In the genomic region with DNA sequence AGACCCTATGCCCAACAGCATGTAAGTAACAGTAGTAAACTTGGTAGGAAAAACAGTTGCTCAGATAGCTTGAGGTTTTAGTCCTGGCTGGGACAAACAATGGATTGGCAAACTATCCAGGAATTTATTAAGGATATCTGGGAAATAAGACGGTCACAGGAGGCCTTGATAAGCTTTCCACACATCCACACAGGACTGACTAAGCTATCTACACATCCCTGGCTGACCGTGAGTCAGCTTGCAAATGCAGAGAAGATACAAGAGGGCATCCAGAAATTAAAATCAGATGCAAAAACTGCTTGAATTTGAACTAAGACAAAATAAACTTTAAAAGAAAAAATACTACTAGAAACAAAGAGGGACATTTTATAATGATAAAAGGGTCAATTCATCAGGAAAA, we compare ENCODE assay signal across 1 cellular context.
TF ChIP-seq lines count a peak whose summit lies in the region.

No MANE protein-coding gene starts in this region.

TF ChIP-seq in K562, 482 proteins besides CTCF, POLR2A, EP300 and RAD21 (continued from another document and continues in another):
- TF ChIP-seq, protein P1, sequence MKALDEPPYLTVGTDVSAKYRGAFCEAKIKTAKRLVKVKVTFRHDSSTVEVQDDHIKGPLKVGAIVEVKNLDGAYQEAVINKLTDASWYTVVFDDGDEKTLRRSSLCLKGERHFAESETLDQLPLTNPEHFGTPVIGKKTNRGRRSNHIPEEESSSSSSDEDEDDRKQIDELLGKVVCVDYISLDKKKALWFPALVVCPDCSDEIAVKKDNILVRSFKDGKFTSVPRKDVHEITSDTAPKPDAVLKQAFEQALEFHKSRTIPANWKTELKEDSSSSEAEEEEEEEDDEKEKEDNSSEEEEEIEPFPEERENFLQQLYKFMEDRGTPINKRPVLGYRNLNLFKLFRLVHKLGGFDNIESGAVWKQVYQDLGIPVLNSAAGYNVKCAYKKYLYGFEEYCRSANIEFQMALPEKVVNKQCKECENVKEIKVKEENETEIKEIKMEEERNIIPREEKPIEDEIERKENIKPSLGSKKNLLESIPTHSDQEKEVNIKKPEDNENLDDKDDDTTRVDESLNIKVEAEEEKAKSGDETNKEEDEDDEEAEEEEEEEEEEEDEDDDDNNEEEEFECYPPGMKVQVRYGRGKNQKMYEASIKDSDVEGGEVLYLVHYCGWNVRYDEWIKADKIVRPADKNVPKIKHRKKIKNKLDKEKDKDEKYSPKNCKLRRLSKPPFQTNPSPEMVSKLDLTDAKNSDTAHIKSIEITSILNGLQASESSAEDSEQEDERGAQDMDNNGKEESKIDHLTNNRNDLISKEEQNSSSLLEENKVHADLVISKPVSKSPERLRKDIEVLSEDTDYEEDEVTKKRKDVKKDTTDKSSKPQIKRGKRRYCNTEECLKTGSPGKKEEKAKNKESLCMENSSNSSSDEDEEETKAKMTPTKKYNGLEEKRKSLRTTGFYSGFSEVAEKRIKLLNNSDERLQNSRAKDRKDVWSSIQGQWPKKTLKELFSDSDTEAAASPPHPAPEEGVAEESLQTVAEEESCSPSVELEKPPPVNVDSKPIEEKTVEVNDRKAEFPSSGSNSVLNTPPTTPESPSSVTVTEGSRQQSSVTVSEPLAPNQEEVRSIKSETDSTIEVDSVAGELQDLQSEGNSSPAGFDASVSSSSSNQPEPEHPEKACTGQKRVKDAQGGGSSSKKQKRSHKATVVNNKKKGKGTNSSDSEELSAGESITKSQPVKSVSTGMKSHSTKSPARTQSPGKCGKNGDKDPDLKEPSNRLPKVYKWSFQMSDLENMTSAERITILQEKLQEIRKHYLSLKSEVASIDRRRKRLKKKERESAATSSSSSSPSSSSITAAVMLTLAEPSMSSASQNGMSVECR (CRISPR knock-in tag; IDR thresholded peaks at IDR 0.05): no peak
- TF ChIP-seq U2AF2 (optimal IDR thresholded peaks at IDR 0.05; ENCODE audit: low read depth, low read length) (no peak), ZNF695 (CRISPR knock-in tag; IDR thresholded peaks at IDR 0.05) (no peak), MAFG (tag; conservative IDR thresholded peaks at IDR 0.05) (peak; percentile 49; the same call in 1 of the 2 replicates), NR2C2 (CRISPR knock-in tag; IDR thresholded peaks at IDR 0.05) (no peak), NR2C2 (tag; IDR thresholded peaks at IDR 0.05) (no peak), KLF6 (CRISPR knock-in tag; IDR thresholded peaks at IDR 0.05; ENCODE audit: borderline replicate concordance) (no peak), ZNF75A (CRISPR knock-in tag; IDR thresholded peaks at IDR 0.05) (no peak), XRCC3 (IDR thresholded peaks at IDR 0.05) (no peak), YY1 (IDR thresholded peaks at IDR 0.05; ENCODE audit: borderline replicate concordance in 1 of 3, control insufficient read depth in 1 of 3, extremely low read depth in 1 of 3, insufficient read depth in 3 of 3, insufficient read length in 1 of 3, insufficient replicate concordance in 2 of 3, low read depth in 1 of 3, low read length in 2 of 3) (no peak), POLR2B (IDR thresholded peaks at IDR 0.05; ENCODE audit: low read depth, partially characterized antibody) (no peak), NFE2 (IDR thresholded peaks at IDR 0.05; ENCODE audit: low read depth) (peak; percentile 47; the same call in 1 of the 2 replicates), MTA2 (IDR thresholded peaks at IDR 0.05; ENCODE audit: low read depth) (no peak), C11orf30 (IDR thresholded peaks at IDR 0.05; ENCODE audit: low read depth) (0 out of 2 replicates have a peak, but pooled peaks have one; percentile 44), FOXP1 (CRISPR knock-in tag; IDR thresholded peaks at IDR 0.05) (no peak), ARID1B (IDR thresholded peaks at IDR 0.05) (peak; percentile 56; the same call in 1 of the 2 replicates), NFYB (IDR thresholded peaks at IDR 0.05; ENCODE audit: extremely low read depth, insufficient read length) (no peak), ZSCAN32 (CRISPR knock-in tag; IDR thresholded peaks at IDR 0.05) (no peak), HIVEP1 (CRISPR knock-in tag; IDR thresholded peaks at IDR 0.05) (no peak), ARHGAP35 (IDR thresholded peaks at IDR 0.05; ENCODE audit: partially characterized antibody) (no peak), ZNF764 (CRISPR knock-in tag; IDR thresholded peaks at IDR 0.05; ENCODE audit: low read depth) (no peak), ZNF174 (CRISPR knock-in tag; IDR thresholded peaks at IDR 0.05) (no peak), TOE1 (IDR thresholded peaks at IDR 0.05; ENCODE audit: borderline replicate concordance) (no peak), TOE1 (CRISPR knock-in tag; IDR thresholded peaks at IDR 0.05; ENCODE audit: borderline replicate concordance, low read depth) (no peak), IFI16 (CRISPR knock-in tag; IDR thresholded peaks at IDR 0.05) (no peak), DPF2 (IDR thresholded peaks at IDR 0.05) (peak; percentile 57; the same call in 1 of the 2 replicates), ZNF224 (CRISPR knock-in tag; IDR thresholded peaks at IDR 0.05) (no peak), PHF8 (IDR thresholded peaks at IDR 0.05; ENCODE audit: borderline replicate concordance, low read length) (no peak), NCOA2 (IDR thresholded peaks at IDR 0.05; ENCODE audit: partially characterized antibody in 2 of 2) (no peak), ZKSCAN1 (IDR thresholded peaks at IDR 0.05; ENCODE audit: low read depth, low read length) (no peak), ZNF551 (CRISPR knock-in tag; IDR thresholded peaks at IDR 0.05) (no peak), WHSC1 (IDR thresholded peaks at IDR 0.05; ENCODE audit: low read length) (no peak), CREM (IDR thresholded peaks at IDR 0.05; ENCODE audit: low read depth) (no peak), SMAD4 (CRISPR knock-in tag; conservative IDR thresholded peaks at IDR 0.05) (no peak), ZNF316 (IDR thresholded peaks at IDR 0.05) (0 out of 2 replicates have a peak, but pooled peaks have one; percentile 4), ZNF217 (CRISPR knock-in tag; IDR thresholded peaks at IDR 0.05) (no peak), CREBBP (IDR thresholded peaks at IDR 0.05; ENCODE audit: low read depth, low read length) (no peak), NFE2L1 (tag; IDR thresholded peaks at IDR 0.05; ENCODE audit: borderline replicate concordance, low read depth) (no peak), MEF2D (tag; conservative IDR thresholded peaks at IDR 0.05; ENCODE audit: low read depth) (no peak), TCF7 (IDR thresholded peaks at IDR 0.05; ENCODE audit: borderline replicate concordance) (no peak), ZNF146 (CRISPR knock-in tag; IDR thresholded peaks at IDR 0.05; ENCODE audit: unreplicated experiment) (no peak), PPARD (CRISPR knock-in tag; IDR thresholded peaks at IDR 0.05) (no peak)
- TF ChIP-seq, protein P2, sequence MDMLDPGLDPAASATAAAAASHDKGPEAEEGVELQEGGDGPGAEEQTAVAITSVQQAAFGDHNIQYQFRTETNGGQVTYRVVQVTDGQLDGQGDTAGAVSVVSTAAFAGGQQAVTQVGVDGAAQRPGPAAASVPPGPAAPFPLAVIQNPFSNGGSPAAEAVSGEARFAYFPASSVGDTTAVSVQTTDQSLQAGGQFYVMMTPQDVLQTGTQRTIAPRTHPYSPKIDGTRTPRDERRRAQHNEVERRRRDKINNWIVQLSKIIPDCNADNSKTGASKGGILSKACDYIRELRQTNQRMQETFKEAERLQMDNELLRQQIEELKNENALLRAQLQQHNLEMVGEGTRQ (CRISPR knock-in tag; IDR thresholded peaks at IDR 0.05): no peak
- TF ChIP-seq, protein P3, sequence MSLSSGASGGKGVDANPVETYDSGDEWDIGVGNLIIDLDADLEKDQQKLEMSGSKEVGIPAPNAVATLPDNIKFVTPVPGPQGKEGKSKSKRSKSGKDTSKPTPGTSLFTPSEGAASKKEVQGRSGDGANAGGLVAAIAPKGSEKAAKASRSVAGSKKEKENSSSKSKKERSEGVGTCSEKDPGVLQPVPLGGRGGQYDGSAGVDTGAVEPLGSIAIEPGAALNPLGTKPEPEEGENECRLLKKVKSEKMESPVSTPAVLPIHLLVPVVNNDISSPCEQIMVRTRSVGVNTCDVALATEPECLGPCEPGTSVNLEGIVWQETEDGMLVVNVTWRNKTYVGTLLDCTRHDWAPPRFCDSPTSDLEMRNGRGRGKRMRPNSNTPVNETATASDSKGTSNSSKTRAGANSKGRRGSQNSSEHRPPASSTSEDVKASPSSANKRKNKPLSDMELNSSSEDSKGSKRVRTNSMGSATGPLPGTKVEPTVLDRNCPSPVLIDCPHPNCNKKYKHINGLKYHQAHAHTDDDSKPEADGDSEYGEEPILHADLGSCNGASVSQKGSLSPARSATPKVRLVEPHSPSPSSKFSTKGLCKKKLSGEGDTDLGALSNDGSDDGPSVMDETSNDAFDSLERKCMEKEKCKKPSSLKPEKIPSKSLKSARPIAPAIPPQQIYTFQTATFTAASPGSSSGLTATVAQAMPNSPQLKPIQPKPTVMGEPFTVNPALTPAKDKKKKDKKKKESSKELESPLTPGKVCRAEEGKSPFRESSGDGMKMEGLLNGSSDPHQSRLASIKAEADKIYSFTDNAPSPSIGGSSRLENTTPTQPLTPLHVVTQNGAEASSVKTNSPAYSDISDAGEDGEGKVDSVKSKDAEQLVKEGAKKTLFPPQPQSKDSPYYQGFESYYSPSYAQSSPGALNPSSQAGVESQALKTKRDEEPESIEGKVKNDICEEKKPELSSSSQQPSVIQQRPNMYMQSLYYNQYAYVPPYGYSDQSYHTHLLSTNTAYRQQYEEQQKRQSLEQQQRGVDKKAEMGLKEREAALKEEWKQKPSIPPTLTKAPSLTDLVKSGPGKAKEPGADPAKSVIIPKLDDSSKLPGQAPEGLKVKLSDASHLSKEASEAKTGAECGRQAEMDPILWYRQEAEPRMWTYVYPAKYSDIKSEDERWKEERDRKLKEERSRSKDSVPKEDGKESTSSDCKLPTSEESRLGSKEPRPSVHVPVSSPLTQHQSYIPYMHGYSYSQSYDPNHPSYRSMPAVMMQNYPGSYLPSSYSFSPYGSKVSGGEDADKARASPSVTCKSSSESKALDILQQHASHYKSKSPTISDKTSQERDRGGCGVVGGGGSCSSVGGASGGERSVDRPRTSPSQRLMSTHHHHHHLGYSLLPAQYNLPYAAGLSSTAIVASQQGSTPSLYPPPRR (CRISPR knock-in tag; IDR thresholded peaks at IDR 0.05; ENCODE audit: borderline replicate concordance): no peak
- TF ChIP-seq, protein P4, sequence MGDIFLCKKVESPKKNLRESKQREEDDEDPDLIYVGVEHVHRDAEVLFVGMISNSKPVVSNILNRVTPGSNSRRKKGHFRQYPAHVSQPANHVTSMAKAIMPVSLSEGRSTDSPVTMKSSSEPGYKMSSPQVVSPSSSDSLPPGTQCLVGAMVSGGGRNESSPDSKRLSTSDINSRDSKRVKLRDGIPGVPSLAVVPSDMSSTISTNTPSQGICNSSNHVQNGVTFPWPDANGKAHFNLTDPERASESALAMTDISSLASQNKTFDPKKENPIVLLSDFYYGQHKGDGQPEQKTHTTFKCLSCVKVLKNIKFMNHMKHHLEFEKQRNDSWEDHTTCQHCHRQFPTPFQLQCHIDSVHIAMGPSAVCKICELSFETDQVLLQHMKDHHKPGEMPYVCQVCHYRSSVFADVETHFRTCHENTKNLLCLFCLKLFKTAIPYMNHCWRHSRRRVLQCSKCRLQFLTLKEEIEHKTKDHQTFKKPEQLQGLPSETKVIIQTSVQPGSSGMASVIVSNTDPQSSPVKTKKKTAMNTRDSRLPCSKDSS (IDR thresholded peaks at IDR 0.05; ENCODE audit: low read depth, partially characterized antibody): no peak
- TF ChIP-seq, protein P5, sequence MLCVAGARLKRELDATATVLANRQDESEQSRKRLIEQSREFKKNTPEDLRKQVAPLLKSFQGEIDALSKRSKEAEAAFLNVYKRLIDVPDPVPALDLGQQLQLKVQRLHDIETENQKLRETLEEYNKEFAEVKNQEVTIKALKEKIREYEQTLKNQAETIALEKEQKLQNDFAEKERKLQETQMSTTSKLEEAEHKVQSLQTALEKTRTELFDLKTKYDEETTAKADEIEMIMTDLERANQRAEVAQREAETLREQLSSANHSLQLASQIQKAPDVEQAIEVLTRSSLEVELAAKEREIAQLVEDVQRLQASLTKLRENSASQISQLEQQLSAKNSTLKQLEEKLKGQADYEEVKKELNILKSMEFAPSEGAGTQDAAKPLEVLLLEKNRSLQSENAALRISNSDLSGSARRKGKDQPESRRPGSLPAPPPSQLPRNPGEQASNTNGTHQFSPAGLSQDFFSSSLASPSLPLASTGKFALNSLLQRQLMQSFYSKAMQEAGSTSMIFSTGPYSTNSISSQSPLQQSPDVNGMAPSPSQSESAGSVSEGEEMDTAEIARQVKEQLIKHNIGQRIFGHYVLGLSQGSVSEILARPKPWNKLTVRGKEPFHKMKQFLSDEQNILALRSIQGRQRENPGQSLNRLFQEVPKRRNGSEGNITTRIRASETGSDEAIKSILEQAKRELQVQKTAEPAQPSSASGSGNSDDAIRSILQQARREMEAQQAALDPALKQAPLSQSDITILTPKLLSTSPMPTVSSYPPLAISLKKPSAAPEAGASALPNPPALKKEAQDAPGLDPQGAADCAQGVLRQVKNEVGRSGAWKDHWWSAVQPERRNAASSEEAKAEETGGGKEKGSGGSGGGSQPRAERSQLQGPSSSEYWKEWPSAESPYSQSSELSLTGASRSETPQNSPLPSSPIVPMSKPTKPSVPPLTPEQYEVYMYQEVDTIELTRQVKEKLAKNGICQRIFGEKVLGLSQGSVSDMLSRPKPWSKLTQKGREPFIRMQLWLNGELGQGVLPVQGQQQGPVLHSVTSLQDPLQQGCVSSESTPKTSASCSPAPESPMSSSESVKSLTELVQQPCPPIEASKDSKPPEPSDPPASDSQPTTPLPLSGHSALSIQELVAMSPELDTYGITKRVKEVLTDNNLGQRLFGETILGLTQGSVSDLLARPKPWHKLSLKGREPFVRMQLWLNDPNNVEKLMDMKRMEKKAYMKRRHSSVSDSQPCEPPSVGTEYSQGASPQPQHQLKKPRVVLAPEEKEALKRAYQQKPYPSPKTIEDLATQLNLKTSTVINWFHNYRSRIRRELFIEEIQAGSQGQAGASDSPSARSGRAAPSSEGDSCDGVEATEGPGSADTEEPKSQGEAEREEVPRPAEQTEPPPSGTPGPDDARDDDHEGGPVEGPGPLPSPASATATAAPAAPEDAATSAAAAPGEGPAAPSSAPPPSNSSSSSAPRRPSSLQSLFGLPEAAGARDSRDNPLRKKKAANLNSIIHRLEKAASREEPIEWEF (CRISPR knock-in tag; IDR thresholded peaks at IDR 0.05): no peak
- TF ChIP-seq, protein P6, sequence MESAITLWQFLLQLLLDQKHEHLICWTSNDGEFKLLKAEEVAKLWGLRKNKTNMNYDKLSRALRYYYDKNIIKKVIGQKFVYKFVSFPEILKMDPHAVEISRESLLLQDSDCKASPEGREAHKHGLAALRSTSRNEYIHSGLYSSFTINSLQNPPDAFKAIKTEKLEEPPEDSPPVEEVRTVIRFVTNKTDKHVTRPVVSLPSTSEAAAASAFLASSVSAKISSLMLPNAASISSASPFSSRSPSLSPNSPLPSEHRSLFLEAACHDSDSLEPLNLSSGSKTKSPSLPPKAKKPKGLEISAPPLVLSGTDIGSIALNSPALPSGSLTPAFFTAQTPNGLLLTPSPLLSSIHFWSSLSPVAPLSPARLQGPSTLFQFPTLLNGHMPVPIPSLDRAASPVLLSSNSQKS (CRISPR knock-in tag; IDR thresholded peaks at IDR 0.05): no peak
